Comparison of ENCODE assay signal across 1 cellular context in the genomic region with DNA sequence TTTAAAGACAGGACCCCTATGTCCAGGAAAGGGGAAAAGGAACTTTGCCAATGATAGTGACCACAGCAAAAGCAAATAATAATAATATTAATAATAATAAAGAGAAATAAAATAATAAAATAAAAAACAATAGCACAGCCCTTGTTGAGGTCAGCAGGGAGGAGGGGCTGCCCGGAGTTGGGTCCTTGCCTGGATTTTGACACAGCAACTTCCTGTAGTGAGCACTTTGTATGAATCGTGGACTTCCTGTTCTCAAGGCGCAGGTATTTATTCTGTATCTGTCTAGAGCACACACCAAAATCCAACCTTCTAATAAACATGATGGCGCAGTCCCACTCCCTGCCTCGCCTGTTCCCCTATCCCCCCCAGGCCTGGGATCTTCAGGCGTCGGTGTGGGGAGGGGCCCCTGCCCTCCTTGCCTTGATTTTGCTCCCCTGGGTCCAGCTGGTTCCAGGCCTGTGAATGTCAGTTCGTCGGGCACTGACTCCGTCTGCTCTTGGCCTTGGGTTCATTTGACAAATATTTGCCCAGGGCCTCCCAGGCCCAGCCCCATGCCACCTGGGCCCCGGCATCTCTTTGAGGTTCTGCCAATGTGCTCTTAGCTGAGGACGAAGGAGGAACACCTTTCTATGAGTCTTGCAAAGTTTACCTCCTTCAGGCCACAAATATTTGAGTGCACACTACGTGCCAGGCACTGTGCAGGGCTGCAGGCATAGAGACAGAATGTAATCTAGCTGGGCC.
A peak's percentile ranks its signal among the peaks of the same experiment; 100 is the strongest.
TF ChIP-seq lines count a peak whose summit lies in the region.

No MANE protein-coding gene starts in this region.

TF ChIP-seq in HepG2, 621 proteins besides CTCF, POLR2A, EP300 and RAD21 (continued from another document and continues in another):
- TF ChIP-seq, protein P1, sequence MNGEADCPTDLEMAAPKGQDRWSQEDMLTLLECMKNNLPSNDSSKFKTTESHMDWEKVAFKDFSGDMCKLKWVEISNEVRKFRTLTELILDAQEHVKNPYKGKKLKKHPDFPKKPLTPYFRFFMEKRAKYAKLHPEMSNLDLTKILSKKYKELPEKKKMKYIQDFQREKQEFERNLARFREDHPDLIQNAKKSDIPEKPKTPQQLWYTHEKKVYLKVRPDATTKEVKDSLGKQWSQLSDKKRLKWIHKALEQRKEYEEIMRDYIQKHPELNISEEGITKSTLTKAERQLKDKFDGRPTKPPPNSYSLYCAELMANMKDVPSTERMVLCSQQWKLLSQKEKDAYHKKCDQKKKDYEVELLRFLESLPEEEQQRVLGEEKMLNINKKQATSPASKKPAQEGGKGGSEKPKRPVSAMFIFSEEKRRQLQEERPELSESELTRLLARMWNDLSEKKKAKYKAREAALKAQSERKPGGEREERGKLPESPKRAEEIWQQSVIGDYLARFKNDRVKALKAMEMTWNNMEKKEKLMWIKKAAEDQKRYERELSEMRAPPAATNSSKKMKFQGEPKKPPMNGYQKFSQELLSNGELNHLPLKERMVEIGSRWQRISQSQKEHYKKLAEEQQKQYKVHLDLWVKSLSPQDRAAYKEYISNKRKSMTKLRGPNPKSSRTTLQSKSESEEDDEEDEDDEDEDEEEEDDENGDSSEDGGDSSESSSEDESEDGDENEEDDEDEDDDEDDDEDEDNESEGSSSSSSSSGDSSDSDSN (CRISPR knock-in tag; IDR thresholded peaks at IDR 0.05), result no peak; the same call in 1 of the 2 replicates
- TF ChIP-seq ZNF652 (CRISPR knock-in tag; IDR thresholded peaks at IDR 0.05; ENCODE audit: borderline replicate concordance, low read depth) (0 out of 2 replicates have a peak, but pooled peaks have one; percentile 15), FOSL2 (CRISPR knock-in tag; IDR thresholded peaks at IDR 0.05) (peak; percentile 30; the same call in 1 of the 2 replicates), ZC3H13 (CRISPR knock-in tag; IDR thresholded peaks at IDR 0.05) (0 out of 2 replicates have a peak, but pooled peaks have one; percentile 43), TCF7 (IDR thresholded peaks at IDR 0.05; ENCODE audit: low read depth) (peak; percentile 72), SP5 (CRISPR knock-in tag; IDR thresholded peaks at IDR 0.05; ENCODE audit: borderline replicate concordance, low read depth) (peak; percentile 72), GPN1 (CRISPR knock-in tag; IDR thresholded peaks at IDR 0.05; ENCODE audit: borderline replicate concordance) (no peak), FOXA3 (CRISPR knock-in tag; IDR thresholded peaks at IDR 0.05) (peak; percentile 45), POLR2G (IDR thresholded peaks at IDR 0.05; ENCODE audit: low read depth, low read length) (peak; percentile 58; the same call in 1 of the 2 replicates), ZNF557 (CRISPR knock-in tag; IDR thresholded peaks at IDR 0.05) (no peak), GABPA (IDR thresholded peaks at IDR 0.05; ENCODE audit: low read depth, low read length) (no peak), GABPA (CRISPR knock-in tag; IDR thresholded peaks at IDR 0.05; ENCODE audit: low read depth) (peak; percentile 62), GFI1 (CRISPR knock-in tag; IDR thresholded peaks at IDR 0.05; ENCODE audit: borderline replicate concordance) (0 out of 2 replicates have a peak, but pooled peaks have one; percentile 23), PAWR (CRISPR knock-in tag; IDR thresholded peaks at IDR 0.05; ENCODE audit: borderline replicate concordance) (no peak), TBX2 (CRISPR knock-in tag; IDR thresholded peaks at IDR 0.05; ENCODE audit: borderline replicate concordance) (peak; percentile 33; the same call in 1 of the 2 replicates), SPEN (CRISPR knock-in tag; IDR thresholded peaks at IDR 0.05; ENCODE audit: low read depth) (no peak), RXRA (CRISPR knock-in tag; IDR thresholded peaks at IDR 0.05) (peak; percentile 44; the same call in 1 of the 2 replicates), GLI4 (CRISPR knock-in tag; IDR thresholded peaks at IDR 0.05; ENCODE audit: borderline replicate concordance) (no peak)
- TF ChIP-seq, protein P2, sequence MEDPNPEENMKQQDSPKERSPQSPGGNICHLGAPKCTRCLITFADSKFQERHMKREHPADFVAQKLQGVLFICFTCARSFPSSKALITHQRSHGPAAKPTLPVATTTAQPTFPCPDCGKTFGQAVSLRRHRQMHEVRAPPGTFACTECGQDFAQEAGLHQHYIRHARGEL (CRISPR knock-in tag; IDR thresholded peaks at IDR 0.05), result no peak
- TF ChIP-seq, protein P3, sequence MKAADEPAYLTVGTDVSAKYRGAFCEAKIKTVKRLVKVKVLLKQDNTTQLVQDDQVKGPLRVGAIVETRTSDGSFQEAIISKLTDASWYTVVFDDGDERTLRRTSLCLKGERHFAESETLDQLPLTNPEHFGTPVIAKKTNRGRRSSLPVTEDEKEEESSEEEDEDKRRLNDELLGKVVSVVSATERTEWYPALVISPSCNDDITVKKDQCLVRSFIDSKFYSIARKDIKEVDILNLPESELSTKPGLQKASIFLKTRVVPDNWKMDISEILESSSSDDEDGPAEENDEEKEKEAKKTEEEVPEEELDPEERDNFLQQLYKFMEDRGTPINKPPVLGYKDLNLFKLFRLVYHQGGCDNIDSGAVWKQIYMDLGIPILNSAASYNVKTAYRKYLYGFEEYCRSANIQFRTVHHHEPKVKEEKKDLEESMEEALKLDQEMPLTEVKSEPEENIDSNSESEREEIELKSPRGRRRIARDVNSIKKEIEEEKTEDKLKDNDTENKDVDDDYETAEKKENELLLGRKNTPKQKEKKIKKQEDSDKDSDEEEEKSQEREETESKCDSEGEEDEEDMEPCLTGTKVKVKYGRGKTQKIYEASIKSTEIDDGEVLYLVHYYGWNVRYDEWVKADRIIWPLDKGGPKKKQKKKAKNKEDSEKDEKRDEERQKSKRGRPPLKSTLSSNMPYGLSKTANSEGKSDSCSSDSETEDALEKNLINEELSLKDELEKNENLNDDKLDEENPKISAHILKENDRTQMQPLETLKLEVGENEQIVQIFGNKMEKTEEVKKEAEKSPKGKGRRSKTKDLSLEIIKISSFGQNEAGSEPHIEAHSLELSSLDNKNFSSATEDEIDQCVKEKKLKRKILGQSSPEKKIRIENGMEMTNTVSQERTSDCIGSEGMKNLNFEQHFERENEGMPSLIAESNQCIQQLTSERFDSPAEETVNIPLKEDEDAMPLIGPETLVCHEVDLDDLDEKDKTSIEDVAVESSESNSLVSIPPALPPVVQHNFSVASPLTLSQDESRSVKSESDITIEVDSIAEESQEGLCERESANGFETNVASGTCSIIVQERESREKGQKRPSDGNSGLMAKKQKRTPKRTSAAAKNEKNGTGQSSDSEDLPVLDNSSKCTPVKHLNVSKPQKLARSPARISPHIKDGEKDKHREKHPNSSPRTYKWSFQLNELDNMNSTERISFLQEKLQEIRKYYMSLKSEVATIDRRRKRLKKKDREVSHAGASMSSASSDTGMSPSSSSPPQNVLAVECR (CRISPR knock-in tag; IDR thresholded peaks at IDR 0.05; ENCODE audit: borderline replicate concordance), result peak; percentile 45; the same call in 1 of the 2 replicates
- TF ChIP-seq, protein P4, sequence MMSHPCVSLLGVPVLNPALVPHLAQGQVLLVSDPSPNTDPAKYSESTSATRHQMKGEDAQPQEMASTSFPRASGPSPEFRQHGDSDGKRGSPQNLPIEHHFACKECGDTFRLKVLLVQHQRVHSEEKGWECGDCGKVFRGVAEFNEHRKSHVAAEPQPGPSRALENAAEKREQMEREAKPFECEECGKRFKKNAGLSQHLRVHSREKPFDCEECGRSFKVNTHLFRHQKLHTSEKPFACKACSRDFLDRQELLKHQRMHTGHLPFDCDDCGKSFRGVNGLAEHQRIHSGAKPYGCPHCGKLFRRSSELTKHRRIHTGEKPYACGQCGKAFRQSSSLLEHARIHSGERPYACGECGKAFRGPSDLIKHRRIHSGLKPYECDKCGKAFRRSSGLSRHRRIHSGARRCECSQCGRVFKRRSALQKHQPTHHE (CRISPR knock-in tag; IDR thresholded peaks at IDR 0.05; ENCODE audit: borderline replicate concordance), result no peak
- TF ChIP-seq, protein P5, sequence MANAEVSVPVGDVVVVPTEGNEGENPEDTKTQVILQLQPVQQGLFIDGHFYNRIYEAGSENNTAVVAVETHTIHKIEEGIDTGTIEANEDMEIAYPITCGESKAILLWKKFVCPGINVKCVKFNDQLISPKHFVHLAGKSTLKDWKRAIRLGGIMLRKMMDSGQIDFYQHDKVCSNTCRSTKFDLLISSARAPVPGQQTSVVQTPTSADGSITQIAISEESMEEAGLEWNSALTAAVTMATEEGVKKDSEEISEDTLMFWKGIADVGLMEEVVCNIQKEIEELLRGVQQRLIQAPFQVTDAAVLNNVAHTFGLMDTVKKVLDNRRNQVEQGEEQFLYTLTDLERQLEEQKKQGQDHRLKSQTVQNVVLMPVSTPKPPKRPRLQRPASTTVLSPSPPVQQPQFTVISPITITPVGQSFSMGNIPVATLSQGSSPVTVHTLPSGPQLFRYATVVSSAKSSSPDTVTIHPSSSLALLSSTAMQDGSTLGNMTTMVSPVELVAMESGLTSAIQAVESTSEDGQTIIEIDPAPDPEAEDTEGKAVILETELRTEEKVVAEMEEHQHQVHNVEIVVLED (CRISPR knock-in tag; IDR thresholded peaks at IDR 0.05; ENCODE audit: borderline replicate concordance), result no peak
- TF ChIP-seq, protein P6, sequence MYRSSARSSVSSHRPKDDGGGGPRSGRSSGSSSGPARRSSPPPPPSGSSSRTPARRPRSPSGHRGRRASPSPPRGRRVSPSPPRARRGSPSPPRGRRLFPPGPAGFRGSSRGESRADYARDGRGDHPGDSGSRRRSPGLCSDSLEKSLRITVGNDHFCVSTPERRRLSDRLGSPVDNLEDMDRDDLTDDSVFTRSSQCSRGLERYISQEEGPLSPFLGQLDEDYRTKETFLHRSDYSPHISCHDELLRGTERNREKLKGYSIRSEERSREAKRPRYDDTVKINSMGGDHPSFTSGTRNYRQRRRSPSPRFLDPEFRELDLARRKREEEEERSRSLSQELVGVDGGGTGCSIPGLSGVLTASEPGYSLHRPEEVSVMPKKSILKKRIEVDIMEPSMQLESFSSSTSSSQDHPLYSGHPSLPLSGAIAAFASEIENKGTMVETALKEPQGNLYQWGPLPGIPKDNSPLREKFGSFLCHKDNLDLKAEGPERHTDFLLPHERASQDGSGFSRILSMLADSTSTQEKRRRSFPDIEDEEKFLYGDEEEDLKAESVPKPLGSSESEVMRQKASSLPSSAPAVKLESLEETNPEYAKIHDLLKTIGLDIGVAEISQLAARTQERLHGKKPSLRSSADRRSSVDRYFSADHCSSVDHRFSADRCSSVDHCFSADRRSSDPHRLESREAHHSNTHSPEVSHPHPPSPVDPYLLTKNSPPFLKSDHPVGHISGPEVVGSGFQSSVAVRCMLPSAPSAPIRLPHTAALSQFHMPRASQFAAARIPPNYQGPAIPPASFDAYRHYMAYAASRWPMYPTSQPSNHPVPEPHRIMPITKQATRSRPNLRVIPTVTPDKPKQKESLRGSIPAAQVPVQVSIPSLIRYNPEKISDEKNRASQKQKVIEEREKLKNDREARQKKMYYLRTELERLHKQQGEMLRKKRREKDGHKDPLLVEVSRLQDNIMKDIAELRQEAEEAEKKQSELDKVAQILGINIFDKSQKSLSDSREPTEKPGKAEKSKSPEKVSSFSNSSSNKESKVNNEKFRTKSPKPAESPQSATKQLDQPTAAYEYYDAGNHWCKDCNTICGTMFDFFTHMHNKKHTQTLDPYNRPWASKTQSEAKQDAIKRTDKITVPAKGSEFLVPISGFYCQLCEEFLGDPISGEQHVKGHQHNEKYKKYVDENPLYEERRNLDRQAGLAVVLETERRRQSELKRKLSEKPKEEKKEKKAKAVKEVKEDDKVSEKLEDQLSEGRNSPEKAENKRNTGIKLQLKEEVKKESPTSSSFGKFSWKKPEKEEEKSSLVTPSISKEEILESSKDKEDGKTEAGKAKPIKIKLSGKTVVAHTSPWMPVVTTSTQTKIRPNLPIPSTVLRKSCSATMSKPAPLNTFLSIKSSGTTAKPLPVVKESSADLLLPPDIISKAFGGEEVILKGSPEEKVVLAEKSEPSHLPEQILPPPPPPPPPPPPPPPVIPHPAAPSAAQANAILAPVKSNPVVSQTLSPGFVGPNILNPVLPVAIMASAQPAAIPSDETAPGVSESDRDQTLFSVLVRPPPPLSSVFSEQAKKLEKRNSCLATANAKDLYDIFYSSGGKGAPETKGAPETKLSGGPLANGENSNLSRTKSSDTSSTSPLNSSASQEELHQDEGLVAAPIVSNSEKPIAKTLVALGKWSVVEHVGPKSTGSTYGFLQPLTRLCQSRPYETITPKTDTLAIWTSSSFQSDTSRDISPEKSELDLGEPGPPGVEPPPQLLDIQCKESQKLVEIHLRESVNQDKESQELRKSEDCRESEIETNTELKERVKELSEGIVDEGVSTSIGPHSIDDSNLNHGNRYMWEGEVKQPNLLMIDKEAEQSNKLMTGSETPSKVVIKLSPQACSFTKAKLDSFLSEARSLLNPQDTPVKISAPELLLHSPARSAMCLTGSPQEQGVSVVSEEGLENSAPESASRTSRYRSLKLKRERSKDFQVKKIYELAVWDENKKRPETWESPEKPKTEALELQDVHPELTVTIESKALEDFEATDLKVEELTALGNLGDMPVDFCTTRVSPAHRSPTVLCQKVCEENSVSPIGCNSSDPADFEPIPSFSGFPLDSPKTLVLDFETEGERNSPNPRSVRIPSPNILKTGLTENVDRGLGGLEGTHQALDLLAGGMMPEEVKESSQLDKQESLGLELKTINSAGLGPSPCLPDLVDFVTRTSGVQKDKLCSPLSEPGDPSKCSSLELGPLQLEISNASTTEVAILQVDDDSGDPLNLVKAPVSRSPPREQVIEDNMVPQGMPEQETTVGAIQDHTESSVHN (CRISPR knock-in tag; IDR thresholded peaks at IDR 0.05), result no peak; the same call in 1 of the 2 replicates
- TF ChIP-seq, protein P7, sequence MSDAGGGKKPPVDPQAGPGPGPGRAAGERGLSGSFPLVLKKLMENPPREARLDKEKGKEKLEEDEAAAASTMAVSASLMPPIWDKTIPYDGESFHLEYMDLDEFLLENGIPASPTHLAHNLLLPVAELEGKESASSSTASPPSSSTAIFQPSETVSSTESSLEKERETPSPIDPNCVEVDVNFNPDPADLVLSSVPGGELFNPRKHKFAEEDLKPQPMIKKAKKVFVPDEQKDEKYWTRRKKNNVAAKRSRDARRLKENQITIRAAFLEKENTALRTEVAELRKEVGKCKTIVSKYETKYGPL (CRISPR knock-in tag; IDR thresholded peaks at IDR 0.05), result no peak
- TF ChIP-seq, protein P8, sequence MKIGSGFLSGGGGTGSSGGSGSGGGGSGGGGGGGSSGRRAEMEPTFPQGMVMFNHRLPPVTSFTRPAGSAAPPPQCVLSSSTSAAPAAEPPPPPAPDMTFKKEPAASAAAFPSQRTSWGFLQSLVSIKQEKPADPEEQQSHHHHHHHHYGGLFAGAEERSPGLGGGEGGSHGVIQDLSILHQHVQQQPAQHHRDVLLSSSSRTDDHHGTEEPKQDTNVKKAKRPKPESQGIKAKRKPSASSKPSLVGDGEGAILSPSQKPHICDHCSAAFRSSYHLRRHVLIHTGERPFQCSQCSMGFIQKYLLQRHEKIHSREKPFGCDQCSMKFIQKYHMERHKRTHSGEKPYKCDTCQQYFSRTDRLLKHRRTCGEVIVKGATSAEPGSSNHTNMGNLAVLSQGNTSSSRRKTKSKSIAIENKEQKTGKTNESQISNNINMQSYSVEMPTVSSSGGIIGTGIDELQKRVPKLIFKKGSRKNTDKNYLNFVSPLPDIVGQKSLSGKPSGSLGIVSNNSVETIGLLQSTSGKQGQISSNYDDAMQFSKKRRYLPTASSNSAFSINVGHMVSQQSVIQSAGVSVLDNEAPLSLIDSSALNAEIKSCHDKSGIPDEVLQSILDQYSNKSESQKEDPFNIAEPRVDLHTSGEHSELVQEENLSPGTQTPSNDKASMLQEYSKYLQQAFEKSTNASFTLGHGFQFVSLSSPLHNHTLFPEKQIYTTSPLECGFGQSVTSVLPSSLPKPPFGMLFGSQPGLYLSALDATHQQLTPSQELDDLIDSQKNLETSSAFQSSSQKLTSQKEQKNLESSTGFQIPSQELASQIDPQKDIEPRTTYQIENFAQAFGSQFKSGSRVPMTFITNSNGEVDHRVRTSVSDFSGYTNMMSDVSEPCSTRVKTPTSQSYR (CRISPR knock-in tag; IDR thresholded peaks at IDR 0.05; ENCODE audit: borderline replicate concordance), result peak; percentile 37; the same call in 1 of the 2 replicates
